10 cellular contexts compared by ENCODE assay signal in genomic region chr5:172903790-172904189, GRCh38. TPM values are rescaled to one million over a fixed set of nuclear protein-coding genes. Genes with fewer than 3 reads are reported as not detected.
DNase-seq lines count a peak whose midpoint lies in the region; ATAC-seq and TF ChIP-seq lines count a peak whose summit lies in the region.
"Had no signal": no experiment of that assay in that cellular context is flagged by ENCODE, and none has a peak within 500 bp of the region (broad histone marks: within the 10 kb centered on the region; RNA-seq: fewer than 3 reads in every experiment).

No MANE protein-coding gene starts in this region.

- no peak overlapping the region for H3K4me2 ChIP-seq in osteoblast (ENCODE audit: insufficient read depth, low read length)
- H3K4me2 ChIP-seq: KMS-11 had no signal

- H2AFZ ChIP-seq in osteoblast (ENCODE audit: low read length): no peak overlapping the region

- peak overlapping the region; percentile 99 for H3K27ac ChIP-seq in osteoblast (ENCODE audit: low read depth, low read length)
- H3K27ac ChIP-seq: KMS-11 had no signal

- no peaks in the 10 kb centered on the region for H4K20me1 ChIP-seq in osteoblast (ENCODE audit: insufficient read depth, low read length)

- in situ Hi-C loops in GM13977 (cut with MboI; ENCODE audit: low pct_unique_long_range_greater_than_20kb, low sequenced_read_pairs, unreplicated experiment): no loop called here

- TF ChIP-seq CTCF in AG10803 (conservative IDR thresholded peaks at IDR 0.05; ENCODE audit: low read length) (no peak), osteoblast (IDR thresholded peaks at IDR 0.05; ENCODE audit: extremely low read depth, low read depth, low read length) (no peak), GM13977 (IDR thresholded peaks at IDR 0.05; ENCODE audit: extremely low read depth, insufficient read depth, missing control alignments) (no peak)

- peaks cover 68% of the 10 kb centered on the region for H3K4me1 ChIP-seq in osteoblast (ENCODE audit: insufficient read depth, low read length)

- no peaks in the 10 kb centered on the region for H3K9me3 ChIP-seq in osteoblast (ENCODE audit: low read depth, low read length)

- H3K79me2 ChIP-seq in osteoblast (ENCODE audit: insufficient read depth, low read length): peaks cover 4% of the 10 kb centered on the region

- H3K27me3 ChIP-seq in osteoblast (ENCODE audit: insufficient read depth, low read length): no peaks in the 10 kb centered on the region

- DNase-seq in AG10803 (ENCODE audit: low read depth) (peak; percentile 94), NCI-H460 (ENCODE audit: extremely low read depth, low read depth) (peak; percentile 88), osteoblast (ENCODE audit: insufficient read length, low spot score, missing footprints) (peak; percentile 93), HuH-7 (ENCODE audit: low spot score) (no peak), GM13977 (ENCODE audit: low spot score) (no peak)
- no peak for DNase-seq in stimulated activated CD4-positive, alpha-beta T cell treated with anti-CD3 and anti-CD28 coated beads, Interleukin-12 subunit alpha, Interleukin-12 subunit beta, amount 100 ng/mL, for 4 hours
- DNase-seq: activated naive CD8-positive, alpha-beta T cell treated with anti-CD3 and anti-CD28 coated beads, Interleukin-2, amount 10 ng/mL, durations not matched to agents 7 days and 5 days had no signal

- peaks cover 18% of the 10 kb centered on the region for H3K36me3 ChIP-seq in osteoblast (ENCODE audit: insufficient read depth, low read length)

- ATAC-seq in esophagus mucosa (peak; percentile 59), GM18873 (IDR thresholded peaks at IDR 0.05; ENCODE audit: low FRiP score, unreplicated experiment) (no peak)

- H3K4me3 ChIP-seq in AG10803 (ENCODE audit: low read length) (no peak overlapping the region), osteoblast (ENCODE audit: insufficient read depth, low read length) (no peak overlapping the region)

RNA-seq across cellular contexts. Expression of gene RPL26L1, which starts 55.4 kb away (rescaled TPM):
- 104 and 105 TPM in 2 replicates for total RNA-seq in NCI-H460 (2014; rRNA removed; shearing (Covaris generic))
- polyA plus RNA-seq in NCI-H460 (2014; cell fraction: nucleus; rRNA removed): 104 and 105 TPM in 2 replicates
- total RNA-seq in esophagus mucosa: 40.9 TPM
- 40.4 and 43.8 TPM in 2 replicates for total RNA-seq in osteoblast

Comparison
In these comparisons a context has a peak if more than half of its experiments do, and no peak if none do; other contexts are left out.
1. DNase-seq: peak in AG10803 (single experiment), NCI-H460 (single experiment) and osteoblast (single experiment); none in stimulated activated CD4-positive, alpha-beta T cell treated with anti-CD3 and anti-CD28 coated beads, Interleukin-12 subunit alpha, Interleukin-12 subunit beta, amount 100 ng/mL, for 4 hours (single experiment), HuH-7 (single experiment) and GM13977 (single experiment).